2 cellular contexts compared by ENCODE assay signal in the genomic region with DNA sequence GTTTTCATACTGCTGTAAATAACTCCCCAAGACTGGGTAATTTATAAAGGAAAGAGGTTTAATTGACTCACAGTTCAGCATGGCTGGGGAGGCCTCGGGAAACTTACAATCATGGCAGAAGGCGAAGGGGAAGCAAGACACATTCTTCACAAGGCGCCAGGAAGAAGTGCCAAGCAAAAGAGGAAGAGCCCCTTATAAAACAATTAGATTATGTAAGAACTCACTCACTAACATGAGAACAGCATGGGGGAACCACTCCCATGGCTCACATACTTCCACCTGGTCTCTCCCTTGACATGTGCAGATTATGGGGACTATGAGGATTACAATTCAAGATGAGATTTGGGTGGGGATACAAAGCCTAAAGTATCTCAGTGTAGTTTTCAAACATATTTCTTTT. TPM values are rescaled to one million over a fixed set of nuclear protein-coding genes. Genes with fewer than 3 reads are reported as not detected.
"Had no signal": no experiment of that assay in that cellular context is flagged by ENCODE, and none has a peak within 500 bp of the region (broad histone marks: within the 10 kb centered on the region; RNA-seq: fewer than 3 reads in every experiment).

No MANE protein-coding gene starts in this region.

RNA-seq across cellular contexts. Expression of gene DNER, which starts 8.8 kb away (rescaled TPM):
- total RNA-seq: mesothelial cell of epicardium, natural killer cell had no signal
